ENCODE assay signal across 20 cellular contexts in genomic region chr1:58660105-58660504, GRCh38.
"Had no signal": no experiment of that assay in that cellular context is flagged by ENCODE, and none has a peak within 500 bp of the region (broad histone marks: within the 10 kb centered on the region; RNA-seq: fewer than 3 reads in every experiment).

No MANE protein-coding gene starts in this region.

- H3K27ac Mint-ChIP-seq: activated naive CD4-positive, alpha-beta T cell treated with anti-CD3 and anti-CD28 coated beads for 36 hours; activated naive CD8-positive, alpha-beta T cell treated with anti-CD3 and anti-CD28 coated beads, Interleukin-2, amount 50 U/mL, for 24 hours; activated T-helper 2 cell treated with anti-CD3 and anti-CD28 coated beads, Interferon-gamma antibody, Interleukin-2, Interleukin-4, amounts not matched to agents 10 μg/mL and 5 μg/mL and 100 μg/mL, durations not matched to agents 14 hours and 24 hours and 36 hours; natural killer cell; T-cell had no signal

- H3K27ac ChIP-seq: ascending aorta, cardiac muscle cell, SK-N-MC had no signal

- ATAC-seq: activated naive CD8-positive, alpha-beta T cell treated with anti-CD3 and anti-CD28 coated beads, Interleukin-2, amount 50 U/mL, for 24 hours; natural killer cell; right cardiac atrium; T-cell had no signal

- H3K4me1 ChIP-seq: ascending aorta had no signal

- H3K27me3 ChIP-seq: ascending aorta, cardiac muscle cell, dorsolateral prefrontal cortex, transverse colon had no signal

- H3K4me3 Mint-ChIP-seq: activated naive CD4-positive, alpha-beta T cell treated with anti-CD3 and anti-CD28 coated beads for 36 hours; activated naive CD8-positive, alpha-beta T cell treated with anti-CD3 and anti-CD28 coated beads, Interleukin-2, amount 50 U/mL, for 24 hours; natural killer cell; T-cell had no signal

- H3K27me3 Mint-ChIP-seq: activated naive CD8-positive, alpha-beta T cell treated with anti-CD3 and anti-CD28 coated beads, Interleukin-2, amount 50 U/mL, for 24 hours; T-cell had no signal

- H3K9me3 ChIP-seq: ascending aorta, transverse colon had no signal

- FAIRE-seq: keratinocyte, small intestine had no signal

- H3K4me1 Mint-ChIP-seq: activated naive CD8-positive, alpha-beta T cell treated with anti-CD3 and anti-CD28 coated beads, Interleukin-2, amount 50 U/mL, for 24 hours had no signal

- DNase-seq: activated CD4-positive, alpha-beta T cell treated with anti-CD3 and anti-CD28 coated beads for 1 hour; activated CD4-positive, alpha-beta T cell treated with anti-CD3 and anti-CD28 coated beads, Interleukin-2, amount 50 U/mL, for 48 hours; activated naive CD4-positive, alpha-beta T cell treated with anti-CD3 and anti-CD28 coated beads for 36 hours; activated naive CD8-positive, alpha-beta T cell treated with anti-CD3 and anti-CD28 coated beads, Interleukin-2, amount 50 U/mL, for 24 hours; dorsolateral prefrontal cortex; mammary epithelial cell; natural killer cell; right cardiac atrium; small intestine; stimulated activated CD4-positive, alpha-beta T cell treated with anti-CD3 and anti-CD28 coated beads, Interleukin-4, amount 100 ng/mL, for 24 hours; stimulated activated naive CD4-positive, alpha-beta T cell; substantia nigra; T-cell; T1000; transverse colon had no signal

- H3K4me3 ChIP-seq: ascending aorta, cardiac muscle cell, SK-N-MC, transverse colon had no signal

- H3K9me3 Mint-ChIP-seq: activated naive CD4-positive, alpha-beta T cell treated with anti-CD3 and anti-CD28 coated beads for 36 hours; activated naive CD8-positive, alpha-beta T cell treated with anti-CD3 and anti-CD28 coated beads, Interleukin-2, amount 50 U/mL, for 24 hours; activated T-helper 2 cell treated with anti-CD3 and anti-CD28 coated beads, Interferon-gamma antibody, Interleukin-2, Interleukin-4, amounts not matched to agents 10 μg/mL and 5 μg/mL and 100 μg/mL, durations not matched to agents 14 hours and 24 hours and 36 hours; natural killer cell; T-cell had no signal
